21 cellular contexts compared by ENCODE assay signal in the genomic region with DNA sequence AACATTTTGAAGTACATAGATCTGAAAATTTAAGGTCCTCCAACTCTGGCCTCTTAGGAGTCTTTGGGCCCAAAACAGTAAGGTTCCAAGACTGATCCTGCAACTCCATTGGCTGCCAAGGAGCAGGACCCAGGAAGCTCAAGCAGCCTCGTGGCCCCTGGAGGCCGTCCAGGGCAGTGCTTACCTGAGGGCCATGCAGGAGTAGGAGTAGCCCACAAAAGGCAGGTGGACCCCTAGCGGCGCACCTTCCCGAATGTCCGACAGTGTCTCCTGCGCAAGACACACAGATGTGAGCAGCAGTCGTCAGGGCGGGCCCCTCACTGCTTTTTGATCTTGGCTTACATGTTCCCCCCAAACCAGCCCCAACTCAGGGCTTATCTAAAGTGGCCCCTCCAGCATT. TPM values are rescaled to one million over a fixed set of nuclear protein-coding genes. Genes with fewer than 3 reads are reported as not detected.
DNase-seq lines count a peak whose midpoint lies in the region; ATAC-seq, FAIRE-seq and TF ChIP-seq lines count a peak whose summit lies in the region.
"Had no signal": no experiment of that assay in that cellular context is flagged by ENCODE, and none has a peak within 500 bp of the region (broad histone marks: within the 10 kb centered on the region; RNA-seq: fewer than 3 reads in every experiment).

No MANE protein-coding gene starts in this region.

- H4K20me1 ChIP-seq in H9 (ENCODE audit: control insufficient read depth, insufficient read depth, insufficient read length): no peaks in the 10 kb centered on the region

- H3K27ac Mint-ChIP-seq in H9: peak overlapping the region in 1 of 3 experiments; percentile 55; a peak in 2 of 7 replicates
- no peak overlapping the region for H3K27ac Mint-ChIP-seq in endodermal cell
- no peak overlapping the region for H3K27ac Mint-ChIP-seq in activated naive CD8-positive, alpha-beta T cell treated with anti-CD3 and anti-CD28 coated beads, Interleukin-2, amount 50 U/mL, for 24 hours
- H3K27ac Mint-ChIP-seq: activated CD8-positive, alpha-beta T cell treated with anti-CD3 and anti-CD28 coated beads, Interleukin-2, amount 10 ng/mL, durations not matched to agents 7 days and 5 days; naive thymus-derived CD8-positive, alpha-beta T cell; stimulated activated memory B cell treated with anti-CD40 and anti-IgM and Interleukin-4, amounts not matched to agents 10 μg/mL and 1 μg/mL and 100 μg/mL, for 72 hours; T-cell had no signal

- peaks cover 8% of the 10 kb centered on the region for H3K23me2 ChIP-seq in H9 (ENCODE audit: insufficient read length, low read depth, low read length, poor library complexity, severe bottlenecking)

- H3K27me3 ChIP-seq in H9 (ENCODE audit: insufficient read depth, low read length) (no peaks in the 10 kb centered on the region), endodermal cell (ENCODE audit: control insufficient read depth, insufficient read depth, low read length, poor library complexity, severe bottlenecking) (no peaks in the 10 kb centered on the region), pancreas (no peaks in the 10 kb centered on the region)
- H3K27me3 ChIP-seq: BLaER1, gastrocnemius medialis, MG63, thyroid gland had no signal

- H3K4me3 ChIP-seq in endodermal cell (ENCODE audit: low read length): no peak overlapping the region
- H3K4me3 ChIP-seq in pancreas: no peak overlapping the region
- H3K4me3 ChIP-seq: BLaER1, gastrocnemius medialis, lung, MG63, psoas muscle, thyroid gland had no signal

- H4K91ac ChIP-seq in H9 (ENCODE audit: insufficient read length, low read depth, low read length): no peak overlapping the region

- H3T11ph ChIP-seq in H9 (ENCODE audit: low read length): no peak overlapping the region

- H3K9me3 Mint-ChIP-seq in H9 (no peaks in the 10 kb centered on the region), endodermal cell (no peaks in the 10 kb centered on the region)
- no peaks in the 10 kb centered on the region for H3K9me3 Mint-ChIP-seq in activated naive CD8-positive, alpha-beta T cell treated with anti-CD3 and anti-CD28 coated beads, Interleukin-2, amount 50 U/mL, for 24 hours
- H3K9me3 Mint-ChIP-seq: central memory CD8-positive, alpha-beta T cell; naive thymus-derived CD8-positive, alpha-beta T cell; stimulated activated memory B cell treated with anti-CD40 and anti-IgM and Interleukin-4, amounts not matched to agents 10 μg/mL and 1 μg/mL and 100 μg/mL, for 72 hours; T-cell had no signal

- no peaks in the 10 kb centered on the region for H3K9me3 ChIP-seq in H9 (ENCODE audit: control insufficient read depth, low read depth, low read length)
- no peaks in the 10 kb centered on the region for H3K9me3 ChIP-seq in endodermal cell (ENCODE audit: control insufficient read depth, low read length)
- no peaks in the 10 kb centered on the region for H3K9me3 ChIP-seq in pancreas
- H3K9me3 ChIP-seq: BLaER1, gastrocnemius medialis, MG63, psoas muscle, thyroid gland had no signal

- no peaks in the 10 kb centered on the region for H3K79me1 ChIP-seq in H9 (ENCODE audit: insufficient read depth, low read depth, low read length, poor library complexity, severe bottlenecking)

- no peak overlapping the region; a peak in 1 of 5 replicates for H3K4me3 Mint-ChIP-seq in H9
- no peak overlapping the region for H3K4me3 Mint-ChIP-seq in endodermal cell
- H3K4me3 Mint-ChIP-seq in activated naive CD8-positive, alpha-beta T cell treated with anti-CD3 and anti-CD28 coated beads, Interleukin-2, amount 50 U/mL, for 24 hours: no peak overlapping the region
- H3K4me3 Mint-ChIP-seq: activated CD8-positive, alpha-beta T cell treated with anti-CD3 and anti-CD28 coated beads, Interleukin-2, amount 10 ng/mL, durations not matched to agents 7 days and 5 days; central memory CD8-positive, alpha-beta T cell; naive thymus-derived CD8-positive, alpha-beta T cell; stimulated activated memory B cell treated with anti-CD40 and anti-IgM and Interleukin-4, amounts not matched to agents 10 μg/mL and 1 μg/mL and 100 μg/mL, for 72 hours; T-cell had no signal

- ATAC-seq in pancreas (no peak), GM18520 (IDR thresholded peaks at IDR 0.05; ENCODE audit: unreplicated experiment) (no peak)
- no peak for ATAC-seq in activated naive CD8-positive, alpha-beta T cell treated with anti-CD3 and anti-CD28 coated beads, Interleukin-2, amount 50 U/mL, for 24 hours
- ATAC-seq: activated CD8-positive, alpha-beta T cell treated with anti-CD3 and anti-CD28 coated beads, Interleukin-2, amount 10 ng/mL, durations not matched to agents 7 days and 5 days; gastrocnemius medialis; naive thymus-derived CD8-positive, alpha-beta T cell; psoas muscle; stimulated activated memory B cell treated with anti-CD40 and anti-IgM and Interleukin-4, amounts not matched to agents 10 μg/mL and 1 μg/mL and 100 μg/mL, for 72 hours; T-cell had no signal

- H3K36me3 Mint-ChIP-seq in H9 (ENCODE audit: insufficient read depth in 1 of 3, low read depth in 3 of 3) (peaks cover 15 to 55% (median 43%) of the 10 kb centered on the region in 3 experiments; a peak in 6 of 7 replicates), endodermal cell (ENCODE audit: low read depth) (peaks cover 52% of the 10 kb centered on the region)
- H3K36me3 Mint-ChIP-seq in activated naive CD8-positive, alpha-beta T cell treated with anti-CD3 and anti-CD28 coated beads, Interleukin-2, amount 50 U/mL, for 24 hours (ENCODE audit: low read depth): peaks cover 18% of the 10 kb centered on the region

- H2BK120ac ChIP-seq in H9 (ENCODE audit: low read depth, low read length, poor library complexity, severe bottlenecking): no peak overlapping the region

- H3K18ac ChIP-seq in H9 (ENCODE audit: insufficient read length, low read depth, low read length): no peak overlapping the region

- H3K79me2 ChIP-seq in H9 (ENCODE audit: insufficient read depth, low read length): no peaks in the 10 kb centered on the region

- no peak overlapping the region for H3K4ac ChIP-seq in H9 (ENCODE audit: low read depth, low read length)

- H3K27ac ChIP-seq in H9 (ENCODE audit: insufficient read length, low read depth, low read length): no peak overlapping the region
- H3K27ac ChIP-seq in endodermal cell (ENCODE audit: low read depth, low read length): no peak overlapping the region
- H3K27ac ChIP-seq in pancreas: peak overlapping the region in 1 of 4 donors; percentile 8
- H3K27ac ChIP-seq: BLaER1, psoas muscle, thyroid gland, WERI-Rb-1 had no signal

- no peak overlapping the region for H3K23ac ChIP-seq in H9 (ENCODE audit: insufficient read length, low read depth, low read length)

- intact Hi-C loops in pancreas (cut with DNase I): no loop called here

- FAIRE-seq in pancreas (lab: Jason Lieb, UNC): no peak

- no peak overlapping the region for H3K14ac ChIP-seq in H9 (ENCODE audit: insufficient read depth, low read length)

- H2BK15ac ChIP-seq in H9 (ENCODE audit: low read depth, low read length): no peak overlapping the region

- DNase-seq in H9 (peak; percentile 94), endodermal cell (peak; percentile 94), pancreas (peak in 5 of 6 donors; percentile 35 to 76 (median 61))
- no peak for DNase-seq in activated naive CD8-positive, alpha-beta T cell treated with anti-CD3 and anti-CD28 coated beads, Interleukin-2, amount 50 U/mL, for 24 hours
- DNase-seq: activated CD8-positive, alpha-beta T cell treated with anti-CD3 and anti-CD28 coated beads, Interleukin-2, amount 10 ng/mL, durations not matched to agents 7 days and 5 days; DND-41; gastrocnemius medialis; MG63; naive thymus-derived CD8-positive, alpha-beta T cell; NCI-H1694 treated with DMSO at 0.1 percent for 48 hours; NCI-H446; psoas muscle; stimulated activated CD4-positive, alpha-beta T cell treated with anti-CD3 and anti-CD28 coated beads, Interleukin-12 subunit alpha, Interleukin-12 subunit beta, amount 100 ng/mL, for 4 hours; T-cell; WERI-Rb-1 had no signal

- H2AFZ ChIP-seq in H9 (ENCODE audit: low read length): no peak overlapping the region

- H3K9ac ChIP-seq in H9 (ENCODE audit: extremely low read depth, insufficient read length, low read length) (no peak overlapping the region), endodermal cell (ENCODE audit: extremely low read depth, low read length, poor library complexity, severe bottlenecking) (no peak overlapping the region)
- H3K9ac ChIP-seq: BLaER1 had no signal

- no peak overlapping the region for H2BK12ac ChIP-seq in H9 (ENCODE audit: insufficient read length, low read depth, low read length)

- H3K36me3 ChIP-seq in endodermal cell (ENCODE audit: control insufficient read depth, insufficient read depth, low read length) (peaks cover 25% of the 10 kb centered on the region), pancreas (peaks cover 0 to 25% (median 16%) of the 10 kb centered on the region in 3 donors)

- H2AK5ac ChIP-seq in H9 (ENCODE audit: insufficient read length, low read length): no peak overlapping the region

- no peak overlapping the region for H4K8ac ChIP-seq in H9 (replicated peaks; ENCODE audit: insufficient read length, low read depth, low read length)

- H3K4me1 ChIP-seq in H9 (ENCODE audit: insufficient read depth, low read length) (no peaks in the 10 kb centered on the region), endodermal cell (ENCODE audit: control insufficient read depth, insufficient read depth, low read length) (peaks cover under 1% of the 10 kb centered on the region), pancreas (peaks cover 15 to 26% (median 19%) of the 10 kb centered on the region in 3 donors)

- WGBS in H9 (ENCODE audit: extremely low coverage, insufficient read length, low lambda C conversion rate): no CpG with 5 or more reads among the region's 9 CpGs
- WGBS in endodermal cell (ENCODE audit: insufficient coverage in 1 of 2, insufficient read length in 1 of 2), 2 experiments: 86 to 87% methylated on average over 9 of the region's 9 CpGs
- WGBS in pancreas, 2 donors: 85 to 86% methylated on average over 9 of the region's 9 CpGs

- no peak overlapping the region for H3K4me2 ChIP-seq in H9 (ENCODE audit: insufficient read depth, insufficient read length, low read length)
- H3K4me2 ChIP-seq: BLaER1 had no signal

- H3K56ac ChIP-seq in H9 (ENCODE audit: insufficient read length, low read depth, low read length): no peak overlapping the region

- peak; percentile 69 for TF ChIP-seq CTCF in H9 (conservative IDR thresholded peaks at IDR 0.05)
- TF ChIP-seq CTCF in endodermal cell (conservative IDR thresholded peaks at IDR 0.05): peak; percentile 75
- no peak for TF ChIP-seq CTCF in pancreas (IDR thresholded peaks at IDR 0.05)

- H2BK5ac ChIP-seq in H9 (ENCODE audit: insufficient read length, low read length): no peak overlapping the region

- H3K27me3 Mint-ChIP-seq in H9 (ENCODE audit: low read depth) (peaks cover 5% of the 10 kb centered on the region), endodermal cell (ENCODE audit: insufficient read depth) (peaks cover 2% of the 10 kb centered on the region)
- peaks cover 23% of the 10 kb centered on the region for H3K27me3 Mint-ChIP-seq in activated naive CD8-positive, alpha-beta T cell treated with anti-CD3 and anti-CD28 coated beads, Interleukin-2, amount 50 U/mL, for 24 hours

- H3K4me1 Mint-ChIP-seq in H9: peaks cover 16 to 23% of the 10 kb centered on the region in 2 experiments
- peaks cover 14% of the 10 kb centered on the region for H3K4me1 Mint-ChIP-seq in endodermal cell
- H3K4me1 Mint-ChIP-seq in activated naive CD8-positive, alpha-beta T cell treated with anti-CD3 and anti-CD28 coated beads, Interleukin-2, amount 50 U/mL, for 24 hours: peaks cover 21% of the 10 kb centered on the region

- no peak overlapping the region for H2BK20ac ChIP-seq in H9 (ENCODE audit: low read depth, low read length, poor library complexity, severe bottlenecking)

- H4K5ac ChIP-seq in H9 (ENCODE audit: insufficient read length, low read depth, low read length): no peak overlapping the region

RNA-seq across cellular contexts. Expression of gene SIX5, which starts 5.7 kb away (rescaled TPM):
- total RNA-seq in H9 (2021) (41.6 and 41.7 TPM in 2 replicates), endodermal cell (10 to 100 TPM; 41.6 to 46.4 TPM), pancreas (10 to 100 TPM; 18.7 to 38.2 (median 28.0) TPM)
- 38.7 TPM for polyA plus RNA-seq in endodermal cell (2013, experiment 1 of 2)
- 33.4 TPM for polyA plus RNA-seq in endodermal cell (2013, experiment 2 of 2)
- polyA plus RNA-seq in pancreas: 10 to 100 TPM; 25.1 to 42.5 TPM

RNA-seq across cellular contexts. Expression of gene DMPK, which starts 7.5 kb away (rescaled TPM):
- total RNA-seq in H9 (2021): 63.9 and 67.4 TPM in 2 replicates
- 10 to 100 TPM; 58.8 to 75.9 TPM for total RNA-seq in endodermal cell
- 50.5 TPM for polyA plus RNA-seq in endodermal cell (2013, experiment 1 of 2)
- 46.7 TPM for polyA plus RNA-seq in endodermal cell (2013, experiment 2 of 2)
- 10 to 100 TPM; 27.0 to 74.7 (median 37.7) TPM for total RNA-seq in pancreas
- polyA plus RNA-seq in pancreas: 100 to 1,000 TPM; 147 to 293 TPM

RNA-seq across cellular contexts. Expression of gene DMWD, which starts 17.9 kb away (rescaled TPM):
- total RNA-seq in H9 (2021) (70.7 and 75.1 TPM in 2 replicates), endodermal cell (10 to 100 TPM; 86.4 to 86.9 TPM), pancreas (10 to 100 TPM; 14.3 to 23.0 (median 18.6) TPM)
- polyA plus RNA-seq in endodermal cell (2013, experiment 1 of 2): 61.6 TPM
- 53.9 TPM for polyA plus RNA-seq in endodermal cell (2013, experiment 2 of 2)
- polyA plus RNA-seq in pancreas: 10 to 100 TPM; 14.2 to 39.8 TPM

RNA-seq across cellular contexts. Expression of gene RSPH6A, which starts 40.3 kb away (rescaled TPM):
- total RNA-seq in H9 (2021): 0.29 and 0.55 TPM in 2 replicates
- under 1 TPM; 0.53 TPM for total RNA-seq in endodermal cell
- polyA plus RNA-seq in endodermal cell (2013, experiment 1 of 2): 0.21 TPM
- polyA plus RNA-seq in endodermal cell (2013, experiment 2 of 2): 0.17 TPM
- total RNA-seq in pancreas: under 1 TPM in 1 of 6 donors, not detected in 5; 0.08 TPM
- under 1 TPM in 1 of 2 donors, not detected in 1; 0.08 TPM for polyA plus RNA-seq in pancreas
- total RNA-seq: gastrocnemius medialis had no signal
- polyA plus RNA-seq: naive thymus-derived CD8-positive, alpha-beta T cell had no signal

RNA-seq across cellular contexts. Expression of gene MEIOSIN, which starts 41.5 kb away (rescaled TPM):
- total RNA-seq in H9 (2021): 0.07 TPM in 1 of 2 replicates, not detected in the other
- total RNA-seq in endodermal cell: not detected
- not detected for polyA plus RNA-seq in endodermal cell (2013, experiment 1 of 2)
- not detected for polyA plus RNA-seq in endodermal cell (2013, experiment 2 of 2)
- not detected for total RNA-seq in pancreas
- polyA plus RNA-seq in pancreas: not detected
- total RNA-seq: activated CD8-positive, alpha-beta T cell treated with anti-CD3 and anti-CD28 coated beads, Interleukin-2, amount 10 ng/mL, durations not matched to agents 7 days and 5 days; gastrocnemius medialis; lung; naive thymus-derived CD8-positive, alpha-beta T cell; psoas muscle; T-cell; thyroid gland had no signal
- polyA plus RNA-seq: lung; naive thymus-derived CD8-positive, alpha-beta T cell had no signal

Comparison
In these comparisons a context has a peak if more than half of its experiments do, and no peak if none do; other contexts are left out.
1. CTCF ChIP-seq: peak in H9 (single experiment) and endodermal cell (single experiment); none in pancreas (0 of 4).